ENCODE assay signal across 7 cellular contexts in genomic region chr17:2053380-2054261, GRCh38. TPM values are rescaled to one million over a fixed set of nuclear protein-coding genes. Genes with fewer than 3 reads are reported as not detected.
A peak's percentile ranks its signal among the peaks of the same experiment; 100 is the strongest.
DNase-seq lines count a peak whose midpoint lies in the region; ATAC-seq, FAIRE-seq and TF ChIP-seq lines count a peak whose summit lies in the region.

No MANE protein-coding gene starts in this region.

- H3K27ac ChIP-seq in effector memory CD4-positive, alpha-beta T cell (ENCODE audit: insufficient read depth, low read length, poor library complexity, severe bottlenecking): peak overlapping the region; percentile 58
- no peak overlapping the region for H3K27ac ChIP-seq in mesodermal cell (ENCODE audit: low read depth, low read length, severe bottlenecking)

- no peak for TF ChIP-seq POLR2A in GM12891 (IDR thresholded peaks at IDR 0.05; ENCODE audit: low read depth, low read length)

- peak overlapping the region; percentile 60 for H3K4me3 ChIP-seq in effector memory CD4-positive, alpha-beta T cell (ENCODE audit: insufficient read depth, low read depth, low read length, poor library complexity, severe bottlenecking)
- H3K4me3 ChIP-seq in mesodermal cell (ENCODE audit: extremely low read depth, insufficient read depth, low read length, poor library complexity, severe bottlenecking): peak overlapping the region; percentile 41

- H3K27me3 ChIP-seq in effector memory CD4-positive, alpha-beta T cell (replicated peaks; ENCODE audit: control insufficient read depth, insufficient read depth, low read length, poor library complexity, severe bottlenecking): no peaks in the 10 kb centered on the region

- peaks cover 30% of the 10 kb centered on the region for H3K4me1 Mint-ChIP-seq in activated CD8-positive, alpha-beta T cell treated with anti-CD3 and anti-CD28 coated beads, Interleukin-2, amount 10 ng/mL, durations not matched to agents 7 days and 5 days (ENCODE audit: low read depth)

- H3K27ac Mint-ChIP-seq in activated CD8-positive, alpha-beta T cell treated with anti-CD3 and anti-CD28 coated beads, Interleukin-2, amount 10 ng/mL, durations not matched to agents 7 days and 5 days: peak overlapping the region; percentile 82

- DNase-seq in GM12891 (ENCODE audit: insufficient read length, low spot score): no peak
- DNase-seq in NCI-H345 (lab: John Stamatoyannopoulos, UW): peak; percentile 51
- DNase-seq in activated CD8-positive, alpha-beta T cell treated with anti-CD3 and anti-CD28 coated beads, Interleukin-2, amount 10 ng/mL, durations not matched to agents 7 days and 5 days: peak; percentile 84
- DNase-seq in effector memory CD4-positive, alpha-beta T cell: peak; percentile 76 to 80 (median 77)
- DNase-seq in stimulated activated CD8-positive, alpha-beta memory T cell treated with anti-CD3 and anti-CD28 coated beads, Interleukin-4, amount 100 ng/mL, for 48 hours: peak; percentile 88

- H3K9me3 Mint-ChIP-seq in activated CD8-positive, alpha-beta T cell treated with anti-CD3 and anti-CD28 coated beads, Interleukin-2, amount 10 ng/mL, durations not matched to agents 7 days and 5 days (ENCODE audit: insufficient read depth): no peaks in the 10 kb centered on the region

- WGBS in mesodermal cell (ENCODE audit: insufficient coverage in 2 of 2), 2 experiments: 7 to 9% methylated on average over 62 to 63 of the region's 84 CpGs

- H3K36me3 Mint-ChIP-seq in activated CD8-positive, alpha-beta T cell treated with anti-CD3 and anti-CD28 coated beads, Interleukin-2, amount 10 ng/mL, durations not matched to agents 7 days and 5 days (ENCODE audit: low read depth): peaks cover 9% of the 10 kb centered on the region

- H3K9me3 ChIP-seq in effector memory CD4-positive, alpha-beta T cell (ENCODE audit: control insufficient read depth, low read length): no peaks in the 10 kb centered on the region
- no peaks in the 10 kb centered on the region for H3K9me3 ChIP-seq in mesodermal cell (ENCODE audit: control insufficient read depth, low read length)

- H3K36me3 ChIP-seq in effector memory CD4-positive, alpha-beta T cell (ENCODE audit: control insufficient read depth, insufficient read depth, low read length): no peaks in the 10 kb centered on the region
- no peaks in the 10 kb centered on the region for H3K36me3 ChIP-seq in mesodermal cell (ENCODE audit: control insufficient read depth, insufficient read depth, low read length)

- peak overlapping the region; percentile 78 for H3K4me3 Mint-ChIP-seq in activated CD8-positive, alpha-beta T cell treated with anti-CD3 and anti-CD28 coated beads, Interleukin-2, amount 10 ng/mL, durations not matched to agents 7 days and 5 days

- CTCF ChIA-PET in activated CD8-positive, alpha-beta T cell treated with anti-CD3 and anti-CD28 coated beads, Interleukin-2, amount 10 ng/mL, durations not matched to agents 7 days and 5 days (lab: Charles Lee): interaction anchor here (0.7 to 8.5 kb wide), 29 partner anchors 7 to 362 kb away, joined by 3 to 343 read pairs (median 7); partner anchors contain the start of gene SMG6

- peak; percentile 30 for ATAC-seq in activated CD8-positive, alpha-beta T cell treated with anti-CD3 and anti-CD28 coated beads, Interleukin-2, amount 10 ng/mL, durations not matched to agents 7 days and 5 days
- ATAC-seq in GM21447 (IDR thresholded peaks at IDR 0.05; ENCODE audit: unreplicated experiment): no peak

- H3K27me3 Mint-ChIP-seq in activated CD8-positive, alpha-beta T cell treated with anti-CD3 and anti-CD28 coated beads, Interleukin-2, amount 10 ng/mL, durations not matched to agents 7 days and 5 days (ENCODE audit: low read depth): peaks cover 14% of the 10 kb centered on the region

- FAIRE-seq in GM12891 (lab: Jason Lieb, UNC): peak; percentile 85

- POLR2A ChIA-PET in activated CD8-positive, alpha-beta T cell treated with anti-CD3 and anti-CD28 coated beads, Interleukin-2, amount 10 ng/mL, durations not matched to agents 7 days and 5 days (lab: Charles Lee): interaction anchor here (1.1 to 5.9 kb wide), 3 partner anchors 192 to 283 kb away, joined by 3 to 58 read pairs (median 6); partner anchors contain the start of genes SGSM2 and TSR1

- H3K4me1 ChIP-seq in effector memory CD4-positive, alpha-beta T cell (ENCODE audit: control insufficient read depth, insufficient read depth, low read length, poor library complexity, severe bottlenecking): peaks cover 54% of the 10 kb centered on the region
- peaks cover 23% of the 10 kb centered on the region for H3K4me1 ChIP-seq in mesodermal cell (ENCODE audit: control insufficient read depth, insufficient read depth, low read length, poor library complexity, severe bottlenecking)

TF ChIP-seq in GM12891, 5 proteins besides CTCF, POLR2A, EP300 and RAD21:
- TF ChIP-seq TAF1 (IDR thresholded peaks at IDR 0.05; ENCODE audit: low read depth, low read length) (peak; percentile 33; the same call in 1 of the 2 replicates), SPI1 (IDR thresholded peaks at IDR 0.05; ENCODE audit: low read depth, low read length) (no peak)

RNA-seq across cellular contexts. Expression of gene HIC1, which starts 1.3 kb away (rescaled TPM):
- polyA plus RNA-seq in GM12891 (2012; ENCODE audit: low read depth, missing spikeins): 47.4 TPM
- total RNA-seq in activated CD8-positive, alpha-beta T cell treated with anti-CD3 and anti-CD28 coated beads, Interleukin-2, amount 10 ng/mL, durations not matched to agents 7 days and 5 days: 10 to 100 TPM; 66.8 to 70.8 TPM
- polyA plus RNA-seq in mesodermal cell (2013, experiment 1 of 2): 1.3 TPM
- 2.1 TPM for polyA plus RNA-seq in mesodermal cell (2013, experiment 2 of 2)

RNA-seq across cellular contexts. Expression of gene OVCA2, which starts 11.8 kb away (rescaled TPM):
- polyA plus RNA-seq in GM12891 (2012; ENCODE audit: low read depth, missing spikeins): 35.2 TPM
- 10 to 100 TPM; 34.9 to 40.1 TPM for total RNA-seq in activated CD8-positive, alpha-beta T cell treated with anti-CD3 and anti-CD28 coated beads, Interleukin-2, amount 10 ng/mL, durations not matched to agents 7 days and 5 days
- polyA plus RNA-seq in mesodermal cell (2013, experiment 1 of 2): 25.9 TPM
- polyA plus RNA-seq in mesodermal cell (2013, experiment 2 of 2): 25.3 TPM

RNA-seq across cellular contexts. Expression of gene DPH1, which starts 23.7 kb away (rescaled TPM):
- 16.2 TPM for polyA plus RNA-seq in GM12891 (2012; ENCODE audit: low read depth, missing spikeins)
- total RNA-seq in activated CD8-positive, alpha-beta T cell treated with anti-CD3 and anti-CD28 coated beads, Interleukin-2, amount 10 ng/mL, durations not matched to agents 7 days and 5 days: 10 to 100 TPM; 24.6 to 24.7 TPM
- 23.9 TPM for polyA plus RNA-seq in mesodermal cell (2013, experiment 1 of 2)
- 26.9 TPM for polyA plus RNA-seq in mesodermal cell (2013, experiment 2 of 2)

RNA-seq across cellular contexts. Expression of gene RTN4RL1, which starts 28.5 kb away (rescaled TPM):
- 0.03 TPM for polyA plus RNA-seq in GM12891 (2012; ENCODE audit: low read depth, missing spikeins)
- total RNA-seq in activated CD8-positive, alpha-beta T cell treated with anti-CD3 and anti-CD28 coated beads, Interleukin-2, amount 10 ng/mL, durations not matched to agents 7 days and 5 days: under 1 TPM; 0.10 to 0.18 TPM
- polyA plus RNA-seq in mesodermal cell (2013, experiment 1 of 2): 0.52 TPM
- polyA plus RNA-seq in mesodermal cell (2013, experiment 2 of 2): 0.56 TPM
